In genomic region chr7:74501298-74501697, GRCh38 we compare ENCODE assay signal across 15 cellular contexts. TPM values are rescaled to one million over a fixed set of nuclear protein-coding genes. Genes with fewer than 3 reads are reported as not detected.
DNase-seq lines count a peak whose midpoint lies in the region; ATAC-seq, FAIRE-seq and TF ChIP-seq lines count a peak whose summit lies in the region.
"Had no signal": no experiment of that assay in that cellular context is flagged by ENCODE, and none has a peak within 500 bp of the region (broad histone marks: within the 10 kb centered on the region; RNA-seq: fewer than 3 reads in every experiment).

No MANE protein-coding gene starts in this region.

- H3K4me3 Mint-ChIP-seq in naive thymus-derived CD8-positive, alpha-beta T cell, result no peak overlapping the region
- H3K4me3 Mint-ChIP-seq in endothelial cell (ENCODE audit: unreplicated experiment), result no peak overlapping the region
- H3K4me3 Mint-ChIP-seq in type B pancreatic cell, result no peak overlapping the region
- H3K4me3 Mint-ChIP-seq: natural killer cell treated with Interleukin-12 subunit alpha and Interleukin-12 subunit beta and Interleukin-15 and Interleukin-18, amount 100 ng/mL, for 72 hours had no signal

- 24 to 25% methylated on average over 6 to 10 of the region's 10 CpGs for WGBS in body of pancreas, 2 donors

- no peaks in the 10 kb centered on the region for H3K36me3 ChIP-seq in body of pancreas (replicated peaks in 1 of 2; ENCODE audit: insufficient read depth in 1 of 2, low read depth in 2 of 2)
- H3K36me3 ChIP-seq in kidney (ENCODE audit: control insufficient read depth in 1 of 2, insufficient read depth in 2 of 2, low read length in 2 of 2), result no peaks in the 10 kb centered on the region
- peaks cover 0 to 2% (median 0%) of the 10 kb centered on the region in 3 donors for H3K36me3 ChIP-seq in skeletal muscle tissue (ENCODE audit: control insufficient read depth in 3 of 3, insufficient read depth in 3 of 3, low read length in 3 of 3)
- H3K36me3 ChIP-seq: brain microvascular endothelial cell had no signal

- no peaks in the 10 kb centered on the region for H3K27me3 Mint-ChIP-seq in naive thymus-derived CD8-positive, alpha-beta T cell
- H3K27me3 Mint-ChIP-seq in endothelial cell (ENCODE audit: unreplicated experiment), result peaks cover 4% of the 10 kb centered on the region
- no peaks in the 10 kb centered on the region for H3K27me3 Mint-ChIP-seq in type B pancreatic cell
- H3K27me3 Mint-ChIP-seq: natural killer cell treated with Interleukin-12 subunit alpha and Interleukin-12 subunit beta and Interleukin-15 and Interleukin-18, amount 100 ng/mL, for 72 hours had no signal

- POLR2A ChIA-PET in naive thymus-derived CD8-positive, alpha-beta T cell (lab: Charles Lee), result no interaction called here

- DNase-seq in LNCaP clone FGC (ENCODE audit: low read depth), result peak; percentile 59
- peak; percentile 94 to 96 (median 96) for DNase-seq in body of pancreas
- DNase-seq in kidney, result peak; percentile 88
- DNase-seq in naive thymus-derived CD8-positive, alpha-beta T cell, result no peak
- DNase-seq in endothelial cell (ENCODE audit: low spot score), result no peak
- no peak for DNase-seq in type B pancreatic cell (ENCODE audit: extremely low spot score, unreplicated experiment)
- DNase-seq: activated CD4-positive, CD25-positive, alpha-beta regulatory T cell; activated T-cell treated with anti-CD3 and anti-CD28 coated beads, Interleukin-2, amount 50 U/mL, for 48 hours; brain microvascular endothelial cell; MG63; NCI-H446 treated with DMSO at 0.1 percent for 48 hours; SK-N-SH had no signal

- H3K9me3 Mint-ChIP-seq in naive thymus-derived CD8-positive, alpha-beta T cell, result no peaks in the 10 kb centered on the region
- H3K9me3 Mint-ChIP-seq in endothelial cell (ENCODE audit: unreplicated experiment) (no peaks in the 10 kb centered on the region), type B pancreatic cell (no peaks in the 10 kb centered on the region)
- H3K9me3 Mint-ChIP-seq: natural killer cell treated with Interleukin-12 subunit alpha and Interleukin-12 subunit beta and Interleukin-15 and Interleukin-18, amount 100 ng/mL, for 72 hours had no signal

- TF ChIP-seq CTCF in LNCaP clone FGC (IDR thresholded peaks at IDR 0.05; ENCODE audit: control insufficient read depth, extremely low read depth, insufficient read depth), result no peak
- TF ChIP-seq CTCF in body of pancreas (IDR thresholded peaks at IDR 0.05), result no peak
- TF ChIP-seq CTCF in kidney (IDR thresholded peaks at IDR 0.05; ENCODE audit: borderline replicate concordance, extremely low read depth, insufficient read depth), result no peak
- no peak for TF ChIP-seq CTCF in endothelial cell (IDR thresholded peaks at IDR 0.05; ENCODE audit: unreplicated experiment)
- no peak for TF ChIP-seq CTCF in type B pancreatic cell (conservative IDR thresholded peaks at IDR 0.05)

- H3K4me3 ChIP-seq in LNCaP clone FGC (ENCODE audit: low read depth, low read length) (peak overlapping the region; percentile 18; the same call in 1 of the 2 replicates), body of pancreas (no peak overlapping the region), kidney (ENCODE audit: low read length in 2 of 2) (peak overlapping the region; percentile 28 to 57), skeletal muscle tissue (ENCODE audit: low read length in 3 of 3) (peak overlapping the region; percentile 38 to 52 (median 49))
- H3K4me3 ChIP-seq: MG63 had no signal

- H3K27ac ChIP-seq in body of pancreas (peak overlapping the region; percentile 50 to 86 (median 76)), kidney (ENCODE audit: low read depth in 2 of 2, low read length in 2 of 2) (peak overlapping the region; percentile 88 to 90), skeletal muscle tissue (ENCODE audit: low read depth, low read length) (peak overlapping the region; percentile 89)
- H3K27ac ChIP-seq: brain microvascular endothelial cell had no signal

- peak in 1 of 3 donors; percentile 29 for TF ChIP-seq POLR2A in body of pancreas (IDR thresholded peaks at IDR 0.05)

- no peak for FAIRE-seq in kidney (lab: Jason Lieb, UNC)

- H3K27me3 ChIP-seq in body of pancreas (no peaks in the 10 kb centered on the region), skeletal muscle tissue (ENCODE audit: control insufficient read depth in 3 of 3, insufficient read depth in 3 of 3, low read length in 3 of 3) (no peaks in the 10 kb centered on the region)
- H3K27me3 ChIP-seq: brain microvascular endothelial cell, MG63 had no signal

- H3K4me1 ChIP-seq in body of pancreas (peaks cover 29% of the 10 kb centered on the region), kidney (ENCODE audit: control insufficient read depth in 1 of 2, insufficient read depth in 1 of 2, low read depth in 1 of 2, low read length in 2 of 2) (peaks cover 4 to 8% of the 10 kb centered on the region in 2 donors), skeletal muscle tissue (ENCODE audit: control insufficient read depth in 3 of 3, insufficient read depth in 3 of 3, low read length in 3 of 3) (peaks cover 18 to 42% (median 37%) of the 10 kb centered on the region in 3 donors)

- H3K4me1 Mint-ChIP-seq in naive thymus-derived CD8-positive, alpha-beta T cell, result no peaks in the 10 kb centered on the region
- H3K4me1 Mint-ChIP-seq in endothelial cell (ENCODE audit: unreplicated experiment) (peaks cover 3% of the 10 kb centered on the region), type B pancreatic cell (ENCODE audit: unreplicated experiment) (peaks cover 13% of the 10 kb centered on the region)

- H3K27ac Mint-ChIP-seq in naive thymus-derived CD8-positive, alpha-beta T cell, result no peak overlapping the region
- H3K27ac Mint-ChIP-seq in endothelial cell (ENCODE audit: unreplicated experiment) (no peak overlapping the region), type B pancreatic cell (no peak overlapping the region)
- H3K27ac Mint-ChIP-seq: natural killer cell treated with Interleukin-12 subunit alpha and Interleukin-12 subunit beta and Interleukin-15 and Interleukin-18, amount 100 ng/mL, for 72 hours had no signal

- peak overlapping the region; percentile 63 to 84 for H3K9ac ChIP-seq in kidney (ENCODE audit: low read length in 2 of 2)
- peak overlapping the region; percentile 33 to 81 (median 74) for H3K9ac ChIP-seq in skeletal muscle tissue (ENCODE audit: low read depth in 1 of 3, low read length in 3 of 3)
- H3K9ac ChIP-seq: SK-N-SH had no signal

- intact Hi-C loops in body of pancreas (cut with DNase I) (no loop called here), kidney (cut with DNase I) (no loop called here)

- H3K9me3 ChIP-seq in body of pancreas (no peaks in the 10 kb centered on the region), kidney (ENCODE audit: control insufficient read depth in 1 of 2, low read length in 2 of 2) (no peaks in the 10 kb centered on the region), skeletal muscle tissue (ENCODE audit: control insufficient read depth in 3 of 3, low read length in 3 of 3) (no peaks in the 10 kb centered on the region)
- H3K9me3 ChIP-seq: MG63, SK-N-SH had no signal

- H3K36me3 Mint-ChIP-seq in naive thymus-derived CD8-positive, alpha-beta T cell, result no peaks in the 10 kb centered on the region
- H3K36me3 Mint-ChIP-seq in endothelial cell (ENCODE audit: low read depth, unreplicated experiment) (peaks cover 10% of the 10 kb centered on the region), type B pancreatic cell (peaks cover 5% of the 10 kb centered on the region)
- H3K36me3 Mint-ChIP-seq: natural killer cell treated with Interleukin-12 subunit alpha and Interleukin-12 subunit beta and Interleukin-15 and Interleukin-18, amount 100 ng/mL, for 72 hours had no signal

- ATAC-seq in body of pancreas (peak; percentile 89), GM19463 (IDR thresholded peaks at IDR 0.05; ENCODE audit: unreplicated experiment) (no peak)
- no peak for ATAC-seq in naive thymus-derived CD8-positive, alpha-beta T cell
- ATAC-seq: natural killer cell treated with Interleukin-12 subunit alpha and Interleukin-12 subunit beta and Interleukin-15 and Interleukin-18, amount 100 ng/mL, for 72 hours had no signal

RNA-seq across cellular contexts. Expression of gene GTF2IRD1, which starts 47.6 kb away (rescaled TPM):
- total RNA-seq in body of pancreas (10 to 100 TPM in 1 of 2 donors, 1 to 10 TPM in 1; 9.2 to 11.2 TPM), kidney (35.8 TPM), skeletal muscle tissue (16.2 TPM), endothelial cell (ENCODE audit: unreplicated experiment) (32.6 TPM), type B pancreatic cell (ENCODE audit: low replicate concordance) (43.6 and 47.9 TPM in 2 replicates)
- 28.2 TPM for polyA plus RNA-seq in kidney (ENCODE audit: insufficient read depth, low read depth, low replicate concordance)
- total RNA-seq in naive thymus-derived CD8-positive, alpha-beta T cell, result 1 to 10 TPM; 1.3 to 1.8 TPM
- polyA plus RNA-seq in naive thymus-derived CD8-positive, alpha-beta T cell, result not detected
- total RNA-seq: natural killer cell treated with Interleukin-12 subunit alpha and Interleukin-12 subunit beta and Interleukin-15 and Interleukin-18, amount 100 ng/mL, for 72 hours had no signal

Comparison
In these comparisons a context has a peak if more than half of its experiments do, and no peak if none do; other contexts are left out.
1. DNase-seq: peak in LNCaP clone FGC (single experiment), body of pancreas (4 of 4) and kidney (single experiment); none in naive thymus-derived CD8-positive, alpha-beta T cell (0 of 10), endothelial cell (single experiment) and type B pancreatic cell (single experiment).
2. H3K4me3 ChIP-seq: peak in LNCaP clone FGC (single experiment), kidney (2 of 2) and skeletal muscle tissue (3 of 3); none in body of pancreas (0 of 2).
3. Peak in every context shown above with its lines, with median percentiles within 50 percentile points of each other: H3K27ac ChIP-seq.